ENCODE assay signal across 11 cellular contexts in the genomic region with DNA sequence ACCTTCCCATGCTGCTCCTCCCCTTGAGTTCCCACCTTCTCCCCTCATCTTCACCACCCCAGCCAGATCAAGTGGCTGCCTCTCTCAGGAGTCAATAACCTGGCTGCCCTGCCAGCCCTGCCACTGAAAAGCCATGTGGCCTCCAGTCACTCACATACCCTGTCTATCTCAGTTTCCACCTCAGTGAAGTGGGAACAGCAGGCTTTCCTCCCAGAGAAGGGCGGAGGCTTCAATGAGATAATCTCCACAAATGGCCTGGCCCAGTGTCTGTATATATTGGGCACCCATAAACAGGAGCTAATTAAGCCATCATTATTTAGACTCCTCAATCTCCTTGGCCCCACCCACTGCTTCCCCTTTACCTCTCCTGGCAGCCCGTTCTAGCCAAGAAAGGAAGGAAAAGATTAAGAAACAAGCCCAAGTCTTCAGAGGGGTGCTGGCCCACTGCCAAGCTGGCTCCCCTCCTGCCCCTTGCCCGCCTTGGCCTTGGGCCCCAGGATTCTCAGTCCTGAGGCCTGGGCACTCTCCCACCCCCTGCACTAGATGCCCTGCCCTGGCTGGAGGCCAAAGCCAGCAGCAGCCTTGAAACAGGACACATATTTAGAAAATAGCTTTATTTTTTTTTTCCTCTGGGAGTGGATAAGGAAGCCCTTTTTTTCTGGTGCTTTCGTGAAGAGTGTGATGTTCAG. TPM values are rescaled to one million over a fixed set of nuclear protein-coding genes. Genes with fewer than 3 reads are reported as not detected.
DNase-seq lines count a peak whose midpoint lies in the region; ATAC-seq and TF ChIP-seq lines count a peak whose summit lies in the region.
"Had no signal": no experiment of that assay in that cellular context is flagged by ENCODE, and none has a peak within 500 bp of the region (broad histone marks: within the 10 kb centered on the region; RNA-seq: fewer than 3 reads in every experiment).

No MANE protein-coding gene starts in this region.

- H3K27ac Mint-ChIP-seq in CD8-positive, alpha-beta T cell: peak overlapping the region; percentile 71
- H3K27ac Mint-ChIP-seq: activated naive CD8-positive, alpha-beta T cell had no signal

- no peaks in the 10 kb centered on the region for H3K4me1 ChIP-seq in CD8-positive, alpha-beta T cell (ENCODE audit: insufficient read depth, low read length)
- H3K4me1 ChIP-seq in ovary (ENCODE audit: insufficient read depth) (peaks cover 9% of the 10 kb centered on the region), stomach (peaks cover 0 to 30% (median 19%) of the 10 kb centered on the region in 4 donors)

- peaks cover 8% of the 10 kb centered on the region for H3K36me3 Mint-ChIP-seq in CD8-positive, alpha-beta T cell

- no peak for ATAC-seq in CD8-positive, alpha-beta T cell

- no peak for DNase-seq in CD8-positive, alpha-beta T cell
- peak; percentile 23 for DNase-seq in NCI-H1105 treated with DMSO at 0.1 percent for 48 hours (lab: John Stamatoyannopoulos, UW)
- peak; percentile 29 for DNase-seq in astrocyte of the hippocampus (ENCODE audit: low read depth, low spot score)
- DNase-seq in ovary: peak; percentile 52 to 84 (median 69)
- no peak for DNase-seq in stomach
- no peak for DNase-seq in globus pallidus (ENCODE audit: low spot score)
- no peak for DNase-seq in SIG-M5 treated with dmso at 0.1 percent for 504 hours (lab: John Stamatoyannopoulos, UW; ENCODE audit: unreplicated experiment)
- DNase-seq: Calu3, retina had no signal

- intact Hi-C loops in CD8-positive, alpha-beta T cell (cut with DNase I, micrococcal nuclease): no loop called here
- intact Hi-C loops in ovary (cut with DNase I) (no loop called here), stomach (cut with DNase I; ENCODE audit: low total_unique reads) (no loop called here)

- no peak overlapping the region for H3K27ac ChIP-seq in CD8-positive, alpha-beta T cell (ENCODE audit: low read depth, low read length)
- peak overlapping the region in 1 of 2 donors; percentile 1 for H3K27ac ChIP-seq in ovary
- peak overlapping the region in 1 of 5 donors; percentile 53 for H3K27ac ChIP-seq in stomach
- H3K27ac ChIP-seq: KMS-11 had no signal

- no peak overlapping the region for H3K4me3 ChIP-seq in CD8-positive, alpha-beta T cell (ENCODE audit: low read depth, low read length)
- H3K4me3 ChIP-seq in ovary (no peak overlapping the region), stomach (no peak overlapping the region)

- CTCF ChIA-PET in CD8-positive, alpha-beta T cell (lab: Charles Lee): interaction anchor here (0.5 to 4.8 kb wide), 7 partner anchors 17 to 302 kb away, joined by 3 to 22 read pairs (median 3); no protein-coding TSS in a partner anchor

- WGBS in ovary, 3 donors: 22 to 34% (median 25%) methylated on average over 4 of the region's 4 CpGs
- WGBS in stomach, 5 donors: 37 to 51% (median 43%) methylated on average over 4 of the region's 4 CpGs

- H3K27me3 Mint-ChIP-seq in CD8-positive, alpha-beta T cell (ENCODE audit: low read depth): no peaks in the 10 kb centered on the region
- H3K27me3 Mint-ChIP-seq: activated naive CD8-positive, alpha-beta T cell had no signal

- H3K9me3 Mint-ChIP-seq in CD8-positive, alpha-beta T cell: no peaks in the 10 kb centered on the region

- H3K27me3 ChIP-seq in CD8-positive, alpha-beta T cell (ENCODE audit: insufficient read depth, low read length): no peaks in the 10 kb centered on the region
- no peaks in the 10 kb centered on the region for H3K27me3 ChIP-seq in ovary
- H3K27me3 ChIP-seq in stomach: no peaks in the 10 kb centered on the region

- no peaks in the 10 kb centered on the region for H3K9me3 ChIP-seq in CD8-positive, alpha-beta T cell (ENCODE audit: low read length)
- no peaks in the 10 kb centered on the region for H3K9me3 ChIP-seq in ovary
- no peaks in the 10 kb centered on the region for H3K9me3 ChIP-seq in stomach

- H3K36me3 ChIP-seq in CD8-positive, alpha-beta T cell (ENCODE audit: insufficient read depth, low read length): no peaks in the 10 kb centered on the region
- H3K36me3 ChIP-seq in ovary (no peaks in the 10 kb centered on the region), stomach (peaks cover 0 to 11% (median 8%) of the 10 kb centered on the region in 4 donors)

- TF ChIP-seq POLR2A in ovary (IDR thresholded peaks at IDR 0.05) (no peak), stomach (IDR thresholded peaks at IDR 0.05) (no peak)

- H3K4me3 Mint-ChIP-seq in CD8-positive, alpha-beta T cell: no peak overlapping the region
- H3K4me3 Mint-ChIP-seq: activated naive CD8-positive, alpha-beta T cell had no signal

- TF ChIP-seq CTCF in CD8-positive, alpha-beta T cell (IDR thresholded peaks at IDR 0.05): no peak
- TF ChIP-seq CTCF in ovary (IDR thresholded peaks at IDR 0.05) (no peak), stomach (IDR thresholded peaks at IDR 0.05) (no peak)

- POLR2A ChIA-PET in CD8-positive, alpha-beta T cell (lab: Charles Lee): interaction anchor here (0.6 to 1.6 kb wide), 2 partner anchors 16 to 187 kb away, joined by 3 to 4 read pairs; a partner anchor contains a TSS

- TF ChIP-seq EP300 in ovary (IDR thresholded peaks at IDR 0.05) (no peak), stomach (IDR thresholded peaks at IDR 0.05) (no peak)

- H3K4me1 Mint-ChIP-seq in CD8-positive, alpha-beta T cell (ENCODE audit: low read depth): peaks cover 44% of the 10 kb centered on the region

RNA-seq across cellular contexts. Expression of a gene that starts 16.0 kb away (rescaled TPM):
- 100 to 1,000 TPM; 109 to 117 TPM for total RNA-seq in CD8-positive, alpha-beta T cell
- 10 to 100 TPM; 23.0 to 56.4 (median 31.8) TPM for total RNA-seq in ovary
- 10 to 100 TPM; 11.2 to 21.7 TPM for polyA plus RNA-seq in ovary
- total RNA-seq in stomach: 100 to 1,000 TPM in 1 of 5 donors, 10 to 100 TPM in 4; 40.3 to 112 (median 59.5) TPM
- 10 to 100 TPM in 2 of 3 donors, 1 to 10 TPM in 1; 6.4 to 17.3 (median 12.2) TPM for polyA plus RNA-seq in stomach

Comparison
In these comparisons a context has a peak if more than half of its experiments do, and no peak if none do; other contexts are left out.
1. DNase-seq: peak in NCI-H1105 treated with DMSO at 0.1 percent for 48 hours (single experiment), astrocyte of the hippocampus (single experiment) and ovary (5 of 5); none in CD8-positive, alpha-beta T cell (0 of 7), stomach (single experiment), globus pallidus (single experiment) and SIG-M5 treated with dmso at 0.1 percent for 504 hours (single experiment).